Comparison of ENCODE assay signal across 17 cellular contexts in the genomic region with DNA sequence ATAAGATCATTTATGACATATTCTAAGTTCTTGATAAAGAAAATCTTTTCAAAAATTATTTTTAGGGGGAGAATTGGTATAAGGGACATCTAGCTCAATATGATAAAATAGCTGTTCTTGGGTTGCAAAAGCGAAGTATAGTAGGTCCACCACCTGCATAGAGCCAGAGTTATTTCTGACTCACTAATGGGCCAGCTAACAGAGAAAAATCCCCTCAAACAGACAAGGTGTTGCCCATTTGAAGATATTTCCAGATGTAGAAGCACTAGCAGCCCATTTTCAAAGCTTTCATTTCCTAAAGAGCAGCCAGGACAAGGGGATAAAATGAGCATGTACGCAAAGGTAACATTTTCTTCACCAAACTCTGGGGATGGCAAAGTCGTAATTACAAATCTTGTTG.
DNase-seq lines count a peak whose midpoint lies in the region; ATAC-seq and TF ChIP-seq lines count a peak whose summit lies in the region.
"Had no signal": no experiment of that assay in that cellular context is flagged by ENCODE, and none has a peak within 500 bp of the region (broad histone marks: within the 10 kb centered on the region; RNA-seq: fewer than 3 reads in every experiment).

No MANE protein-coding gene starts in this region.

- H3K4me1 ChIP-seq in right atrium auricular region (no peaks in the 10 kb centered on the region), right cardiac atrium (ENCODE audit: control insufficient read depth, insufficient read depth, low read length) (no peaks in the 10 kb centered on the region), osteoblast (ENCODE audit: insufficient read depth, low read length) (peaks cover 47% of the 10 kb centered on the region), adrenal gland (replicated peaks in 1 of 2) (no peaks in the 10 kb centered on the region)
- H3K4me1 ChIP-seq: BE2C, Caco-2 had no signal

- no peaks in the 10 kb centered on the region for H4K20me1 ChIP-seq in osteoblast (ENCODE audit: insufficient read depth, low read length)

- intact Hi-C loops in right cardiac atrium (cut with DNase I): no loop called here
- intact Hi-C loops in adrenal gland (cut with DNase I): no loop called here

- H3K27me3 ChIP-seq in right atrium auricular region: no peaks in the 10 kb centered on the region
- H3K27me3 ChIP-seq in right cardiac atrium (ENCODE audit: control insufficient read depth, insufficient read depth): no peaks in the 10 kb centered on the region
- no peaks in the 10 kb centered on the region for H3K27me3 ChIP-seq in osteoblast (ENCODE audit: insufficient read depth, low read length)
- no peaks in the 10 kb centered on the region for H3K27me3 ChIP-seq in adrenal gland
- H3K27me3 ChIP-seq: BE2C had no signal

- TF ChIP-seq CTCF in right atrium auricular region (IDR thresholded peaks at IDR 0.05) (no peak), osteoblast (IDR thresholded peaks at IDR 0.05; ENCODE audit: extremely low read depth, low read depth, low read length) (no peak), adrenal gland (IDR thresholded peaks at IDR 0.05) (no peak)

- peak overlapping the region; percentile 27 to 45 for H3K27ac ChIP-seq in right atrium auricular region
- no peak overlapping the region for H3K27ac ChIP-seq in right cardiac atrium (ENCODE audit: low read length)
- peak overlapping the region; percentile 64 for H3K27ac ChIP-seq in osteoblast (ENCODE audit: low read depth, low read length)
- no peak overlapping the region for H3K27ac ChIP-seq in adrenal gland

- no peaks in the 10 kb centered on the region for H3K9me3 ChIP-seq in right atrium auricular region
- H3K9me3 ChIP-seq in right cardiac atrium (ENCODE audit: control insufficient read depth, low read length): no peaks in the 10 kb centered on the region
- H3K9me3 ChIP-seq in osteoblast (ENCODE audit: low read depth, low read length): no peaks in the 10 kb centered on the region
- H3K9me3 ChIP-seq in adrenal gland (replicated peaks in 1 of 3): no peaks in the 10 kb centered on the region
- H3K9me3 ChIP-seq: BE2C had no signal

- H3K79me2 ChIP-seq in osteoblast (ENCODE audit: insufficient read depth, low read length): no peaks in the 10 kb centered on the region

- H3K36me3 ChIP-seq in right atrium auricular region: no peaks in the 10 kb centered on the region
- H3K36me3 ChIP-seq in osteoblast (ENCODE audit: insufficient read depth, low read length): no peaks in the 10 kb centered on the region
- no peaks in the 10 kb centered on the region for H3K36me3 ChIP-seq in adrenal gland (replicated peaks in 1 of 2)
- H3K36me3 ChIP-seq: BE2C had no signal

- no peak for ATAC-seq in right cardiac atrium
- ATAC-seq: GM23338 had no signal

- DNase-seq in right atrium auricular region (ENCODE audit: low spot score) (no peak), right cardiac atrium (no peak), dermis blood vessel endothelial cell (peak; percentile 57), osteoblast (ENCODE audit: insufficient read length, low spot score, missing footprints) (no peak), T-helper 2 cell (no peak), adrenal gland (no peak), NCI-H146 (lab: John Stamatoyannopoulos, UW) (no peak)
- DNase-seq: 8988T; BE2C; C1 segment of cervical spinal cord; Caco-2; CD4-positive, CD25-positive, alpha-beta regulatory T cell; CD8-positive, alpha-beta memory T cell; DMS153; DMS79; GDM1 had no signal

- H2AFZ ChIP-seq in osteoblast (ENCODE audit: low read length): no peak overlapping the region
- H2AFZ ChIP-seq: GM23338 had no signal

- 78% methylated on average over 3 of the region's 3 CpGs for WGBS in right cardiac atrium
- WGBS in adrenal gland, 4 donors: 91 to 96% (median 94%) methylated on average over 3 of the region's 3 CpGs

- H3K4me2 ChIP-seq in osteoblast (ENCODE audit: insufficient read depth, low read length): no peak overlapping the region
- H3K4me2 ChIP-seq: GM23338 had no signal

- TF ChIP-seq POLR2A in adrenal gland (IDR thresholded peaks at IDR 0.05): no peak

- H3K4me3 ChIP-seq in right atrium auricular region (no peak overlapping the region), right cardiac atrium (ENCODE audit: low read length) (no peak overlapping the region), osteoblast (ENCODE audit: insufficient read depth, low read length) (no peak overlapping the region), adrenal gland (no peak overlapping the region)
- H3K4me3 ChIP-seq: GM23338 had no signal

Comparison
In these comparisons a context has a peak if more than half of its experiments do, and no peak if none do; other contexts are left out.
1. H3K27ac ChIP-seq: peak in right atrium auricular region (2 of 2) and osteoblast (single experiment); none in right cardiac atrium (single experiment) and adrenal gland (0 of 5).